Comparison of ENCODE assay signal across 18 cellular contexts in genomic region chr4:165458451-165458850, GRCh38.
"Had no signal": no experiment of that assay in that cellular context is flagged by ENCODE, and none has a peak within 500 bp of the region (broad histone marks: within the 10 kb centered on the region; RNA-seq: fewer than 3 reads in every experiment).

No MANE protein-coding gene starts in this region.

- H3K9me3 Mint-ChIP-seq: activated CD4-positive, alpha-beta memory T cell treated with anti-CD3 and anti-CD28 coated beads for 36 hours; dendritic cell treated with granulocyte-macrophage colony-stimulating factor and Interleukin-4, amounts not matched to agents 40 ng/mL and 50 ng/mL, for 4 days; stimulated activated effector memory CD8-positive, alpha-beta T cell treated with anti-CD3 and anti-CD28 coated beads, Interleukin-12 subunit alpha, Interleukin-12 subunit beta, amount 100 ng/mL, for 72 hours; T-helper 2 cell treated with Interferon-gamma antibody and Interleukin-4, amounts not matched to agents 5 μg/mL and 100 μg/mL, for 36 hours had no signal

- DNase-seq: activated CD4-positive, alpha-beta memory T cell treated with anti-CD3 and anti-CD28 coated beads for 36 hours; activated naive CD4-positive, alpha-beta T cell; activated T-cell treated with anti-CD3 and anti-CD28 coated beads for 4 hours; aorta; cerebellar nuclear complex; effector memory CD4-positive, alpha-beta T cell; left lung; sigmoid colon; stimulated activated CD4-positive, alpha-beta T cell treated with anti-CD3 and anti-CD28 coated beads, Interleukin-4, amount 100 ng/mL, for 24 hours; stomach; trophoblast cell had no signal

- H3K4me1 Mint-ChIP-seq: stimulated activated effector memory CD8-positive, alpha-beta T cell treated with anti-CD3 and anti-CD28 coated beads, Interleukin-12 subunit alpha, Interleukin-12 subunit beta, amount 100 ng/mL, for 72 hours had no signal

- H3K27ac ChIP-seq: left lung, stomach, vagina had no signal

- H3K27ac Mint-ChIP-seq: activated CD4-positive, alpha-beta memory T cell treated with anti-CD3 and anti-CD28 coated beads for 36 hours; dendritic cell treated with granulocyte-macrophage colony-stimulating factor and Interleukin-4, amounts not matched to agents 40 ng/mL and 50 ng/mL, for 4 days; mesothelial cell of epicardium; stimulated activated effector memory CD8-positive, alpha-beta T cell treated with anti-CD3 and anti-CD28 coated beads, Interleukin-12 subunit alpha, Interleukin-12 subunit beta, amount 100 ng/mL, for 72 hours; T-helper 2 cell treated with Interferon-gamma antibody and Interleukin-4, amounts not matched to agents 5 μg/mL and 100 μg/mL, for 36 hours had no signal

- ATAC-seq: left lung; stimulated activated effector memory CD8-positive, alpha-beta T cell treated with anti-CD3 and anti-CD28 coated beads, Interleukin-12 subunit alpha, Interleukin-12 subunit beta, amount 100 ng/mL, for 72 hours had no signal

- H3K4me3 Mint-ChIP-seq: activated CD4-positive, alpha-beta memory T cell treated with anti-CD3 and anti-CD28 coated beads for 36 hours; dendritic cell treated with granulocyte-macrophage colony-stimulating factor and Interleukin-4, amounts not matched to agents 40 ng/mL and 50 ng/mL, for 4 days; mesothelial cell of epicardium; nephron; stimulated activated effector memory CD8-positive, alpha-beta T cell treated with anti-CD3 and anti-CD28 coated beads, Interleukin-12 subunit alpha, Interleukin-12 subunit beta, amount 100 ng/mL, for 72 hours; T-helper 2 cell treated with Interferon-gamma antibody and Interleukin-4, amounts not matched to agents 5 μg/mL and 100 μg/mL, for 36 hours had no signal

- H3K36me3 Mint-ChIP-seq: activated CD4-positive, alpha-beta memory T cell treated with anti-CD3 and anti-CD28 coated beads for 36 hours; mesothelial cell of epicardium; stimulated activated effector memory CD8-positive, alpha-beta T cell treated with anti-CD3 and anti-CD28 coated beads, Interleukin-12 subunit alpha, Interleukin-12 subunit beta, amount 100 ng/mL, for 72 hours had no signal

- H3K4me1 ChIP-seq: vagina had no signal

- H3K36me3 ChIP-seq: breast epithelium, left lung, sigmoid colon, stomach, vagina had no signal

- H3K4me3 ChIP-seq: breast epithelium, left lung, sigmoid colon, stomach, vagina had no signal

- H3K27me3 Mint-ChIP-seq: dendritic cell treated with granulocyte-macrophage colony-stimulating factor and Interleukin-4, amounts not matched to agents 40 ng/mL and 50 ng/mL, for 4 days had no signal

- H3K27me3 ChIP-seq: breast epithelium, left lung, sigmoid colon, stomach, vagina had no signal
